Comparison of ENCODE assay signal across 16 cellular contexts in the genomic region with DNA sequence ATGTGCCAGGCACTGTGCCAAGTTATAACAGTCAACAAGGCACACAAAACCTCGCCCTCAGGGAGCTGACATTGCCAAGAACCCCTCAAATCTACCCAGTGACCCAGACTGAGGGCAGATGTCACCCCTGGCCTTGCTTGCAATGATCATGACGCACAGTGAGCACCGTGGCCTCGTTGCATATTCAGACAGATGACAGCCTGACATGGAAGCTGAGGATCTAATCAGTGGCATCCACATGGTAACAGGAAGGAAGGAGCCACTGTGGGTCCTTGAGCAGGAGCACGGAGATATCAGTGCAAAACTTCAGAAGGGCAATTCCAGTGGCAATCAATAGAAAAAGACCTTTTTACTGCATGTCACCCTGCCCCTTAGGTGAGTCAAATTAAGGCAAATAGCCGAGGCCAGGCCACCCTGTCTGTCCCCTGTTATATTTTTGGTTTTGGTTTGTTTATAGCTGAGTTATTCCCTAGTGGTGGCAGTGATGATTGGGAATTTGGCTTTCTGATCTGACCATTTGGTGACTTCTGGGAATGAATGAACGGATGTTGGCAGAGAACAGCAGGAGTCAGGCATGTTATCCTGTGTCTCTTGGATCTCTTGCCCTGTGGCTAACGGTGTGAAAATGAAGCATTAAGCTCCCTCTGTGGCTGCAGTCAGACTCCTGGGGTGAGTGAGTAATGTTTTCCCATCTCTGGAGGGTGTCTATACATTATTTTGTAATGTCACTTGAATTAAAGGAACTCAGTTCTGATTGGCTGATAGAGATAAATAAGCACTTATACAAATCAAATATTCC. TPM values are rescaled to one million over a fixed set of nuclear protein-coding genes. Genes with fewer than 3 reads are reported as not detected.
DNase-seq lines count a peak whose midpoint lies in the region; ATAC-seq and TF ChIP-seq lines count a peak whose summit lies in the region.
"Had no signal": no experiment of that assay in that cellular context is flagged by ENCODE, and none has a peak within 500 bp of the region (broad histone marks: within the 10 kb centered on the region; RNA-seq: fewer than 3 reads in every experiment).

No MANE protein-coding gene starts in this region.

- no peak for TF ChIP-seq CTCF in brain microvascular endothelial cell (IDR thresholded peaks at IDR 0.05; ENCODE audit: low read depth, low read length, missing control alignments)

- in situ Hi-C loops in brain microvascular endothelial cell (cut with HindIII; ENCODE audit: low pct_ligation_motif_present, low sequenced_read_pairs) = no loop called here

- no peak overlapping the region for H3K4me3 ChIP-seq in brain microvascular endothelial cell (ENCODE audit: low read depth, low read length)
- H3K4me3 ChIP-seq: hepatocyte, pancreas, skin epidermis had no signal

- no peak overlapping the region for H3K27ac ChIP-seq in brain microvascular endothelial cell
- H3K27ac ChIP-seq: hepatocyte, pancreas, skin epidermis had no signal

- no peaks in the 10 kb centered on the region for H3K27me3 ChIP-seq in brain microvascular endothelial cell (replicated peaks)
- H3K27me3 ChIP-seq: BE2C, hepatocyte, pancreas had no signal

- ATAC-seq in GM21737 (IDR thresholded peaks at IDR 0.05; ENCODE audit: unreplicated experiment) (no peak), GM19467 (IDR thresholded peaks at IDR 0.05; ENCODE audit: unreplicated experiment) (no peak)

- no peaks in the 10 kb centered on the region for H3K36me3 ChIP-seq in brain microvascular endothelial cell (replicated peaks)
- H3K36me3 ChIP-seq: BE2C, pancreas had no signal

- DNase-seq in ELR (ENCODE audit: low read depth) = peak; percentile 4
- peak; percentile 40 for DNase-seq in NCI-H146 treated with DMSO at 0.1 percent for 48 hours (lab: John Stamatoyannopoulos, UW; ENCODE audit: unreplicated experiment)
- peak; percentile 18 for DNase-seq in brain microvascular endothelial cell
- DNase-seq in lung microvascular endothelial cell (ENCODE audit: low read depth in 2 of 2) = peak; percentile 21 to 90
- DNase-seq in NCI-H226 = no peak
- DNase-seq in epidermal melanocyte (ENCODE audit: insufficient read length, low spot score) = no peak
- DNase-seq: BE2C, DMS 273 treated with DMSO at 0.1 percent for 48 hours, H7, NCI-H1436, NCI-H774 had no signal

RNA-seq across cellular contexts. Expression of a gene that starts 20.4 kb away (rescaled TPM):
- 88.7 and 90.9 TPM in 2 replicates for total RNA-seq in lung microvascular endothelial cell

RNA-seq across cellular contexts. Expression of a gene that starts 43.5 kb away (rescaled TPM):
- 86.1 and 320 TPM in 2 replicates for total RNA-seq in lung microvascular endothelial cell

Comparison
In these comparisons a context has a peak if more than half of its experiments do, and no peak if none do; other contexts are left out.
1. DNase-seq: peak in ELR (single experiment), NCI-H146 treated with DMSO at 0.1 percent for 48 hours (single experiment), brain microvascular endothelial cell (single experiment) and lung microvascular endothelial cell (2 of 2); none in NCI-H226 (single experiment) and epidermal melanocyte (single experiment).